Comparison of ENCODE assay signal across 9 cellular contexts in genomic region chr3:64440498-64440897, GRCh38.
DNase-seq lines count a peak whose midpoint lies in the region; ATAC-seq and TF ChIP-seq lines count a peak whose summit lies in the region.
"Had no signal": no experiment of that assay in that cellular context is flagged by ENCODE, and none has a peak within 500 bp of the region (broad histone marks: within the 10 kb centered on the region; RNA-seq: fewer than 3 reads in every experiment).

No MANE protein-coding gene starts in this region.

- H3K79me2 ChIP-seq in fibroblast of lung (ENCODE audit: control insufficient read depth, insufficient read depth, low read length): no peaks in the 10 kb centered on the region

- H3K4me2 ChIP-seq in fibroblast of lung (ENCODE audit: extremely low read depth, insufficient read depth, low read length): peak overlapping the region; percentile 23

- H3K27me3 ChIP-seq in fibroblast of lung (ENCODE audit: control insufficient read depth, insufficient read depth, low read length): peaks cover 3% of the 10 kb centered on the region

- ATAC-seq in HG02884 (IDR thresholded peaks at IDR 0.05; ENCODE audit: unreplicated experiment): no peak

- DNase-seq in GM04504 (ENCODE audit: low read depth) (peak; percentile 26), NCI-H82 (lab: John Stamatoyannopoulos, UW) (peak; percentile 57), fibroblast of lung (ENCODE audit: low read depth in 2 of 2) (peak; percentile 91 to 94), retinal pigment epithelial cell (ENCODE audit: low read depth) (peak; percentile 98), NCI-H1048 (lab: John Stamatoyannopoulos, UW) (no peak), OCI-M1 (lab: John Stamatoyannopoulos, UW) (no peak)
- DNase-seq: activated CD4-positive, alpha-beta T cell treated with anti-CD3 and anti-CD28 coated beads, Interleukin-2, amount 50 U/mL, for 48 hours; NCI-H1436 had no signal

- H3K4me3 ChIP-seq in fibroblast of lung (replicated peaks in 1 of 4; ENCODE audit: control extremely low read depth in 1 of 4, insufficient read depth in 1 of 4, low read depth in 3 of 4, low read length in 4 of 4) (no peak overlapping the region), retinal pigment epithelial cell (ENCODE audit: low read length) (no peak overlapping the region)

- no peak overlapping the region for H3K9ac ChIP-seq in fibroblast of lung (ENCODE audit: insufficient read depth, low read length)

- no peaks in the 10 kb centered on the region for H4K20me1 ChIP-seq in fibroblast of lung (ENCODE audit: control insufficient read depth, extremely low read depth, insufficient read depth, low read length)

- H2AFZ ChIP-seq in fibroblast of lung (ENCODE audit: low read length): no peak overlapping the region

- no peaks in the 10 kb centered on the region for H3K9me3 ChIP-seq in fibroblast of lung (ENCODE audit: control insufficient read depth, insufficient read depth, low read depth, low read length)

- no peaks in the 10 kb centered on the region for H3K36me3 ChIP-seq in fibroblast of lung (ENCODE audit: control insufficient read depth, insufficient read depth, low read length)

- H3K4me1 ChIP-seq in fibroblast of lung (ENCODE audit: control insufficient read depth, extremely low read depth, insufficient read depth, low read length): peaks cover 14% of the 10 kb centered on the region

- H3K27ac ChIP-seq in fibroblast of lung (ENCODE audit: insufficient read depth, low read length): no peak overlapping the region

- TF ChIP-seq CTCF in fibroblast of lung (conservative IDR thresholded peaks at IDR 0.05 in 1 of 2, IDR thresholded peaks at IDR 0.05 in 1 of 2; ENCODE audit: low read depth in 1 of 2, low read length in 2 of 2): no peak
- TF ChIP-seq CTCF in retinal pigment epithelial cell (conservative IDR thresholded peaks at IDR 0.05; ENCODE audit: low read depth, low read length): no peak

Comparison
In these comparisons a context has a peak if more than half of its experiments do, and no peak if none do; other contexts are left out.
1. DNase-seq: peak in GM04504 (single experiment), NCI-H82 (single experiment), fibroblast of lung (2 of 2) and retinal pigment epithelial cell (single experiment); none in NCI-H1048 (single experiment) and OCI-M1 (single experiment).